In genomic region chr17:19977360-19978205, GRCh38 we compare ENCODE assay signal across 1 cellular context.
TF ChIP-seq lines count a peak whose summit lies in the region.

Gene AKAP10, minus strand, starts transcription at chr17:19977828. Its CDS starts 149 bp downstream, at chr17:19977679.

TF ChIP-seq in HepG2, 621 proteins besides CTCF, POLR2A, EP300 and RAD21 (continued from another document and continues in another):
- TF ChIP-seq, protein P1, sequence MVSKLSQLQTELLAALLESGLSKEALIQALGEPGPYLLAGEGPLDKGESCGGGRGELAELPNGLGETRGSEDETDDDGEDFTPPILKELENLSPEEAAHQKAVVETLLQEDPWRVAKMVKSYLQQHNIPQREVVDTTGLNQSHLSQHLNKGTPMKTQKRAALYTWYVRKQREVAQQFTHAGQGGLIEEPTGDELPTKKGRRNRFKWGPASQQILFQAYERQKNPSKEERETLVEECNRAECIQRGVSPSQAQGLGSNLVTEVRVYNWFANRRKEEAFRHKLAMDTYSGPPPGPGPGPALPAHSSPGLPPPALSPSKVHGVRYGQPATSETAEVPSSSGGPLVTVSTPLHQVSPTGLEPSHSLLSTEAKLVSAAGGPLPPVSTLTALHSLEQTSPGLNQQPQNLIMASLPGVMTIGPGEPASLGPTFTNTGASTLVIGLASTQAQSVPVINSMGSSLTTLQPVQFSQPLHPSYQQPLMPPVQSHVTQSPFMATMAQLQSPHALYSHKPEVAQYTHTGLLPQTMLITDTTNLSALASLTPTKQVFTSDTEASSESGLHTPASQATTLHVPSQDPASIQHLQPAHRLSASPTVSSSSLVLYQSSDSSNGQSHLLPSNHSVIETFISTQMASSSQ (IDR thresholded peaks at IDR 0.05; ENCODE audit: low read depth) = no peak
- TF ChIP-seq, protein P1 (CRISPR knock-in tag; IDR thresholded peaks at IDR 0.05; ENCODE audit: borderline replicate concordance) = no peak; the same call in 1 of the 2 replicates
- TF ChIP-seq, protein P2, sequence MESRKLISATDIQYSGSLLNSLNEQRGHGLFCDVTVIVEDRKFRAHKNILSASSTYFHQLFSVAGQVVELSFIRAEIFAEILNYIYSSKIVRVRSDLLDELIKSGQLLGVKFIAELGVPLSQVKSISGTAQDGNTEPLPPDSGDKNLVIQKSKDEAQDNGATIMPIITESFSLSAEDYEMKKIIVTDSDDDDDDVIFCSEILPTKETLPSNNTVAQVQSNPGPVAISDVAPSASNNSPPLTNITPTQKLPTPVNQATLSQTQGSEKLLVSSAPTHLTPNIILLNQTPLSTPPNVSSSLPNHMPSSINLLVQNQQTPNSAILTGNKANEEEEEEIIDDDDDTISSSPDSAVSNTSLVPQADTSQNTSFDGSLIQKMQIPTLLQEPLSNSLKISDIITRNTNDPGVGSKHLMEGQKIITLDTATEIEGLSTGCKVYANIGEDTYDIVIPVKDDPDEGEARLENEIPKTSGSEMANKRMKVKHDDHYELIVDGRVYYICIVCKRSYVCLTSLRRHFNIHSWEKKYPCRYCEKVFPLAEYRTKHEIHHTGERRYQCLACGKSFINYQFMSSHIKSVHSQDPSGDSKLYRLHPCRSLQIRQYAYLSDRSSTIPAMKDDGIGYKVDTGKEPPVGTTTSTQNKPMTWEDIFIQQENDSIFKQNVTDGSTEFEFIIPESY (CRISPR knock-in tag; IDR thresholded peaks at IDR 0.05) = no peak
- TF ChIP-seq, protein P3, sequence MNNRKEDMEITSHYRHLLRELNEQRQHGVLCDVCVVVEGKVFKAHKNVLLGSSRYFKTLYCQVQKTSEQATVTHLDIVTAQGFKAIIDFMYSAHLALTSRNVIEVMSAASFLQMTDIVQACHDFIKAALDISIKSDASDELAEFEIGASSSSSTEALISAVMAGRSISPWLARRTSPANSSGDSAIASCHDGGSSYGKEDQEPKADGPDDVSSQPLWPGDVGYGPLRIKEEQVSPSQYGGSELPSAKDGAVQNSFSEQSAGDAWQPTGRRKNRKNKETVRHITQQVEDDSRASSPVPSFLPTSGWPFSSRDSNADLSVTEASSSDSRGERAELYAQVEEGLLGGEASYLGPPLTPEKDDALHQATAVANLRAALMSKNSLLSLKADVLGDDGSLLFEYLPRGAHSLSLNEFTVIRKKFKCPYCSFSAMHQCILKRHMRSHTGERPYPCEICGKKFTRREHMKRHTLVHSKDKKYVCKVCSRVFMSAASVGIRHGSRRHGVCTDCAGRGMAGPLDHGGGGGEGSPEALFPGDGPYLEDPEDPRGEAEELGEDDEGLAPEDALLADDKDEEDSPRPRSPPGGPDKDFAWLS (CRISPR knock-in tag; IDR thresholded peaks at IDR 0.05; ENCODE audit: borderline replicate concordance) = 0 out of 2 replicates have a peak, but pooled peaks have one; percentile 87
- 0 out of 2 replicates have a peak, but pooled peaks have one; percentile 77 for TF ChIP-seq CSRNP2 (CRISPR knock-in tag; conservative IDR thresholded peaks at IDR 0.05; ENCODE audit: low read depth)
- no peak for TF ChIP-seq IKZF1 (IDR thresholded peaks at IDR 0.05)
- TF ChIP-seq SALL1 (CRISPR knock-in tag; IDR thresholded peaks at IDR 0.05) = peak; percentile 93
- peak; percentile 40; the same call in 1 of the 2 replicates for TF ChIP-seq ZBTB1 (CRISPR knock-in tag; IDR thresholded peaks at IDR 0.05; ENCODE audit: borderline replicate concordance)
- TF ChIP-seq, protein P4, sequence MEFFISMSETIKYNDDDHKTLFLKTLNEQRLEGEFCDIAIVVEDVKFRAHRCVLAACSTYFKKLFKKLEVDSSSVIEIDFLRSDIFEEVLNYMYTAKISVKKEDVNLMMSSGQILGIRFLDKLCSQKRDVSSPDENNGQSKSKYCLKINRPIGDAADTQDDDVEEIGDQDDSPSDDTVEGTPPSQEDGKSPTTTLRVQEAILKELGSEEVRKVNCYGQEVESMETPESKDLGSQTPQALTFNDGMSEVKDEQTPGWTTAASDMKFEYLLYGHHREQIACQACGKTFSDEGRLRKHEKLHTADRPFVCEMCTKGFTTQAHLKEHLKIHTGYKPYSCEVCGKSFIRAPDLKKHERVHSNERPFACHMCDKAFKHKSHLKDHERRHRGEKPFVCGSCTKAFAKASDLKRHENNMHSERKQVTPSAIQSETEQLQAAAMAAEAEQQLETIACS (CRISPR knock-in tag; IDR thresholded peaks at IDR 0.05) = peak; percentile 60
- TF ChIP-seq ZNF670 (CRISPR knock-in tag; IDR thresholded peaks at IDR 0.05; ENCODE audit: borderline replicate concordance) = peak; percentile 54; the same call in 1 of the 2 replicates
- TF ChIP-seq SRSF4 (IDR thresholded peaks at IDR 0.05; ENCODE audit: low read depth, low read length, poor library complexity, severe bottlenecking) = no peak
- TF ChIP-seq, protein P5, sequence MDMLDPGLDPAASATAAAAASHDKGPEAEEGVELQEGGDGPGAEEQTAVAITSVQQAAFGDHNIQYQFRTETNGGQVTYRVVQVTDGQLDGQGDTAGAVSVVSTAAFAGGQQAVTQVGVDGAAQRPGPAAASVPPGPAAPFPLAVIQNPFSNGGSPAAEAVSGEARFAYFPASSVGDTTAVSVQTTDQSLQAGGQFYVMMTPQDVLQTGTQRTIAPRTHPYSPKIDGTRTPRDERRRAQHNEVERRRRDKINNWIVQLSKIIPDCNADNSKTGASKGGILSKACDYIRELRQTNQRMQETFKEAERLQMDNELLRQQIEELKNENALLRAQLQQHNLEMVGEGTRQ (IDR thresholded peaks at IDR 0.05; ENCODE audit: low read depth, low read length) = peak; percentile 82
- TF ChIP-seq, protein P5 (CRISPR knock-in tag; IDR thresholded peaks at IDR 0.05; ENCODE audit: borderline replicate concordance) = peak; percentile 95; the same call in 1 of the 2 replicates
- no peak; the same call in 1 of the 2 replicates for TF ChIP-seq ZNF780A (CRISPR knock-in tag; IDR thresholded peaks at IDR 0.05)
- TF ChIP-seq ZIK1 (CRISPR knock-in tag; IDR thresholded peaks at IDR 0.05; ENCODE audit: borderline replicate concordance, low read depth) = peak; percentile 93; the same call in 1 of the 2 replicates
- TF ChIP-seq HDAC2 (CRISPR knock-in tag; IDR thresholded peaks at IDR 0.05) = peak; percentile 46
- TF ChIP-seq ELF1 (CRISPR knock-in tag; IDR thresholded peaks at IDR 0.05) = peak; percentile 84
- TF ChIP-seq AKAP8 (CRISPR knock-in tag; IDR thresholded peaks at IDR 0.05) = no peak; the same call in 1 of the 2 replicates
- no peak for TF ChIP-seq NONO (IDR thresholded peaks at IDR 0.05)
- TF ChIP-seq NONO (CRISPR knock-in tag; conservative IDR thresholded peaks at IDR 0.05) = peak; percentile 80; the same call in 1 of the 2 replicates
- TF ChIP-seq PTBP1 (IDR thresholded peaks at IDR 0.05; ENCODE audit: low read depth, low read length, poor library complexity, severe bottlenecking) = no peak
- TF ChIP-seq ZBTB3 (CRISPR knock-in tag; IDR thresholded peaks at IDR 0.05; ENCODE audit: borderline replicate concordance, low read depth) = peak; percentile 87; the same call in 1 of the 2 replicates
- no peak for TF ChIP-seq SMAD3 (CRISPR knock-in tag; IDR thresholded peaks at IDR 0.05)
- TF ChIP-seq IRF2 (CRISPR knock-in tag; IDR thresholded peaks at IDR 0.05) = peak; percentile 55
- peak; percentile 88; the same call in 1 of the 2 replicates for TF ChIP-seq SATB2 (CRISPR knock-in tag; IDR thresholded peaks at IDR 0.05)
- no peak for TF ChIP-seq ZHX1 (CRISPR knock-in tag; IDR thresholded peaks at IDR 0.05; ENCODE audit: low read depth)
- peak; percentile 93 for TF ChIP-seq ZNF83 (CRISPR knock-in tag; IDR thresholded peaks at IDR 0.05; ENCODE audit: borderline replicate concordance)
- peak; percentile 69; the same call in 1 of the 2 replicates for TF ChIP-seq MED13 (CRISPR knock-in tag; IDR thresholded peaks at IDR 0.05)
- peak; percentile 74 for TF ChIP-seq NFKBIZ (CRISPR knock-in tag; IDR thresholded peaks at IDR 0.05)
- no peak for TF ChIP-seq MAF1 (CRISPR knock-in tag; IDR thresholded peaks at IDR 0.05; ENCODE audit: borderline replicate concordance)
- peak; percentile 94 for TF ChIP-seq KAT8 (CRISPR knock-in tag; IDR thresholded peaks at IDR 0.05)
- TF ChIP-seq KLF12 (CRISPR knock-in tag; IDR thresholded peaks at IDR 0.05; ENCODE audit: borderline replicate concordance) = peak; percentile 82
- no peak for TF ChIP-seq DDIT3 (CRISPR knock-in tag; IDR thresholded peaks at IDR 0.05)
- peak; percentile 41 for TF ChIP-seq BCL6 (CRISPR knock-in tag; IDR thresholded peaks at IDR 0.05)
- peak; percentile 71; the same call in 1 of the 2 replicates for TF ChIP-seq ZNF816 (CRISPR knock-in tag; IDR thresholded peaks at IDR 0.05; ENCODE audit: borderline replicate concordance)
- TF ChIP-seq, protein P6, sequence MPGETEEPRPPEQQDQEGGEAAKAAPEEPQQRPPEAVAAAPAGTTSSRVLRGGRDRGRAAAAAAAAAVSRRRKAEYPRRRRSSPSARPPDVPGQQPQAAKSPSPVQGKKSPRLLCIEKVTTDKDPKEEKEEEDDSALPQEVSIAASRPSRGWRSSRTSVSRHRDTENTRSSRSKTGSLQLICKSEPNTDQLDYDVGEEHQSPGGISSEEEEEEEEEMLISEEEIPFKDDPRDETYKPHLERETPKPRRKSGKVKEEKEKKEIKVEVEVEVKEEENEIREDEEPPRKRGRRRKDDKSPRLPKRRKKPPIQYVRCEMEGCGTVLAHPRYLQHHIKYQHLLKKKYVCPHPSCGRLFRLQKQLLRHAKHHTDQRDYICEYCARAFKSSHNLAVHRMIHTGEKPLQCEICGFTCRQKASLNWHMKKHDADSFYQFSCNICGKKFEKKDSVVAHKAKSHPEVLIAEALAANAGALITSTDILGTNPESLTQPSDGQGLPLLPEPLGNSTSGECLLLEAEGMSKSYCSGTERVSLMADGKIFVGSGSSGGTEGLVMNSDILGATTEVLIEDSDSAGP (CRISPR knock-in tag; IDR thresholded peaks at IDR 0.05; ENCODE audit: borderline replicate concordance) = peak; percentile 53; the same call in 1 of the 2 replicates
- peak; percentile 92 for TF ChIP-seq RBM39 (IDR thresholded peaks at IDR 0.05; ENCODE audit: low read depth, low read length, poor library complexity, severe bottlenecking)
- TF ChIP-seq ZNF775 (CRISPR knock-in tag; IDR thresholded peaks at IDR 0.05; ENCODE audit: borderline replicate concordance) = peak; percentile 95; the same call in 1 of the 2 replicates
- TF ChIP-seq RFXAP (CRISPR knock-in tag; IDR thresholded peaks at IDR 0.05; ENCODE audit: borderline replicate concordance) = peak; percentile 69; the same call in 1 of the 2 replicates
- TF ChIP-seq PCBP2 (optimal IDR thresholded peaks at IDR 0.05; ENCODE audit: low read depth, low read length, poor library complexity, severe bottlenecking) = no peak
- TF ChIP-seq, protein P7, sequence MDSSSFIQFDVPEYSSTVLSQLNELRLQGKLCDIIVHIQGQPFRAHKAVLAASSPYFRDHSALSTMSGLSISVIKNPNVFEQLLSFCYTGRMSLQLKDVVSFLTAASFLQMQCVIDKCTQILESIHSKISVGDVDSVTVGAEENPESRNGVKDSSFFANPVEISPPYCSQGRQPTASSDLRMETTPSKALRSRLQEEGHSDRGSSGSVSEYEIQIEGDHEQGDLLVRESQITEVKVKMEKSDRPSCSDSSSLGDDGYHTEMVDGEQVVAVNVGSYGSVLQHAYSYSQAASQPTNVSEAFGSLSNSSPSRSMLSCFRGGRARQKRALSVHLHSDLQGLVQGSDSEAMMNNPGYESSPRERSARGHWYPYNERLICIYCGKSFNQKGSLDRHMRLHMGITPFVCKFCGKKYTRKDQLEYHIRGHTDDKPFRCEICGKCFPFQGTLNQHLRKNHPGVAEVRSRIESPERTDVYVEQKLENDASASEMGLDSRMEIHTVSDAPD (CRISPR knock-in tag; IDR thresholded peaks at IDR 0.05) = no peak; the same call in 1 of the 2 replicates
- no peak for TF ChIP-seq NBN (conservative IDR thresholded peaks at IDR 0.05)
